11 cellular contexts compared by ENCODE assay signal in genomic region chr18:79517322-79517721, GRCh38.
DNase-seq lines count a peak whose midpoint lies in the region; FAIRE-seq and TF ChIP-seq lines count a peak whose summit lies in the region.
"Had no signal": no experiment of that assay in that cellular context is flagged by ENCODE, and none has a peak within 500 bp of the region (broad histone marks: within the 10 kb centered on the region; RNA-seq: fewer than 3 reads in every experiment).

No MANE protein-coding gene starts in this region.

- H3K4me3 Mint-ChIP-seq in activated naive CD8-positive, alpha-beta T cell treated with anti-CD3 and anti-CD28 coated beads for 36 hours: peak overlapping the region; percentile 73

- WGBS in spleen, 5 donors: 17 to 37% (median 26%) methylated on average over 13 of the region's 13 CpGs

- H3K4me3 ChIP-seq in WERI-Rb-1 (ENCODE audit: low read depth, low read length) (no peak overlapping the region), spleen (no peak overlapping the region)
- H3K4me3 ChIP-seq: esophagus muscularis mucosa had no signal

- H3K36me3 ChIP-seq in WERI-Rb-1 (peaks cover 11% of the 10 kb centered on the region), spleen (peaks cover 0 to 25% (median 11%) of the 10 kb centered on the region in 6 donors)

- TF ChIP-seq CTCF in WERI-Rb-1 (IDR thresholded peaks at IDR 0.05; ENCODE audit: low read depth, low read length) (peak; percentile 35), spleen (IDR thresholded peaks at IDR 0.05 in 8 of 11, conservative IDR thresholded peaks at IDR 0.05 in 3 of 11) (peak in 4 of 11 experiments; percentile 13 to 23 (median 18)), D721Med (IDR thresholded peaks at IDR 0.05; ENCODE audit: insufficient read depth, missing control alignments) (no peak)

- no peaks in the 10 kb centered on the region for H3K9me3 Mint-ChIP-seq in activated naive CD8-positive, alpha-beta T cell treated with anti-CD3 and anti-CD28 coated beads for 36 hours

- TF ChIP-seq POLR2A in GM12891 (IDR thresholded peaks at IDR 0.05; ENCODE audit: low read depth, low read length) (no peak), spleen (IDR thresholded peaks at IDR 0.05) (no peak)

- H3K4me1 Mint-ChIP-seq in activated naive CD8-positive, alpha-beta T cell treated with anti-CD3 and anti-CD28 coated beads for 36 hours: peaks cover 63% of the 10 kb centered on the region

- no peaks in the 10 kb centered on the region for H3K27me3 ChIP-seq in WERI-Rb-1 (ENCODE audit: insufficient read depth, low read depth, severe bottlenecking)
- H3K27me3 ChIP-seq in spleen (replicated peaks in 1 of 7): no peaks in the 10 kb centered on the region
- H3K27me3 ChIP-seq: esophagus muscularis mucosa had no signal

- H3K27ac Mint-ChIP-seq in activated naive CD8-positive, alpha-beta T cell treated with anti-CD3 and anti-CD28 coated beads for 36 hours: peak overlapping the region; percentile 100

- H3K27ac ChIP-seq in WERI-Rb-1: no peak overlapping the region
- peak overlapping the region; percentile 0 to 71 (median 49) for H3K27ac ChIP-seq in spleen
- H3K27ac ChIP-seq: esophagus muscularis mucosa had no signal

- FAIRE-seq in GM12891 (lab: Jason Lieb, UNC) (peak; percentile 80), D721Med (lab: Jason Lieb, UNC) (no peak)
- FAIRE-seq: islet of Langerhans had no signal

- intact Hi-C loops in spleen (cut with DNase I; ENCODE audit: low total_unique reads): no loop called here

- H3K27me3 Mint-ChIP-seq in activated naive CD8-positive, alpha-beta T cell treated with anti-CD3 and anti-CD28 coated beads for 36 hours: no peaks in the 10 kb centered on the region

- H3K36me3 Mint-ChIP-seq in activated naive CD8-positive, alpha-beta T cell treated with anti-CD3 and anti-CD28 coated beads for 36 hours: peaks cover 45% of the 10 kb centered on the region

- no peaks in the 10 kb centered on the region for H3K9me3 ChIP-seq in WERI-Rb-1 (ENCODE audit: severe bottlenecking)
- H3K9me3 ChIP-seq in spleen: no peaks in the 10 kb centered on the region
- H3K9me3 ChIP-seq: esophagus muscularis mucosa had no signal

- peaks cover 7 to 54% (median 30%) of the 10 kb centered on the region in 6 donors for H3K4me1 ChIP-seq in spleen

- no peak for DNase-seq in GM12891 (ENCODE audit: insufficient read length, low spot score)
- no peak for DNase-seq in WERI-Rb-1
- DNase-seq in activated naive CD8-positive, alpha-beta T cell treated with anti-CD3 and anti-CD28 coated beads for 36 hours: peak; percentile 66
- DNase-seq in spleen: peak; percentile 80
- DNase-seq in D721Med (ENCODE audit: insufficient read length, low spot score): no peak
- DNase-seq in EL: no peak
- no peak for DNase-seq in NCI-H748 treated with DMSO at 0.1 percent for 48 hours (lab: John Stamatoyannopoulos, UW)
- no peak for DNase-seq in DMS53 treated with DMSO at 0.1 percent for 48 hours (lab: John Stamatoyannopoulos, UW; ENCODE audit: unreplicated experiment)
- DNase-seq: NCI-H524 treated with DMSO at 0.1 percent for 48 hours had no signal

TF ChIP-seq in GM12891, 5 proteins besides CTCF, POLR2A, EP300 and RAD21:
- TF ChIP-seq PAX5 (IDR thresholded peaks at IDR 0.05; ENCODE audit: insufficient read depth, low read length, severe bottlenecking): no peak
- peak; percentile 28; the same call in 1 of the 2 replicates for TF ChIP-seq POLR2AphosphoS5 (IDR thresholded peaks at IDR 0.05; ENCODE audit: low read depth, low read length)

Comparison
In these comparisons a context has a peak if more than half of its experiments do, and no peak if none do; other contexts are left out.
1. DNase-seq: peak in activated naive CD8-positive, alpha-beta T cell treated with anti-CD3 and anti-CD28 coated beads for 36 hours (single experiment) and spleen (single experiment); none in GM12891 (single experiment), WERI-Rb-1 (single experiment), D721Med (single experiment), EL (single experiment), NCI-H748 treated with DMSO at 0.1 percent for 48 hours (single experiment) and DMS53 treated with DMSO at 0.1 percent for 48 hours (single experiment).